ENCODE assay signal across 11 cellular contexts in genomic region chr1:234758851-234759250, GRCh38.
DNase-seq lines count a peak whose midpoint lies in the region; TF ChIP-seq lines count a peak whose summit lies in the region.
"Had no signal": no experiment of that assay in that cellular context is flagged by ENCODE, and none has a peak within 500 bp of the region (broad histone marks: within the 10 kb centered on the region; RNA-seq: fewer than 3 reads in every experiment).

No MANE protein-coding gene starts in this region.

- peak overlapping the region; percentile 23 to 83 for H3K18ac ChIP-seq in mesenchymal stem cell (ENCODE audit: low read depth in 1 of 2, low read length in 2 of 2)

- no peak overlapping the region for H3K14ac ChIP-seq in mesenchymal stem cell (ENCODE audit: low read length in 2 of 2)

- peaks cover 12% of the 10 kb centered on the region for H3K4me1 ChIP-seq in mesenchymal stem cell (ENCODE audit: control insufficient read depth, insufficient read depth, low read depth, low read length)

- no peaks in the 10 kb centered on the region for H3K79me1 ChIP-seq in mesenchymal stem cell (replicated peaks; ENCODE audit: low read length, poor library complexity, severe bottlenecking)

- peak overlapping the region in 1 of 2 experiments; percentile 28 for H3K4ac ChIP-seq in mesenchymal stem cell (ENCODE audit: low read depth in 1 of 2, low read length in 2 of 2)

- H3K27ac ChIP-seq in mesenchymal stem cell (ENCODE audit: low read length, poor library complexity, severe bottlenecking), result no peak overlapping the region
- H3K27ac ChIP-seq: C4-2B had no signal

- peak overlapping the region; percentile 34 for H4K91ac ChIP-seq in mesenchymal stem cell (ENCODE audit: low read length)

- H2AFZ ChIP-seq in mesenchymal stem cell (ENCODE audit: low read depth, low read length), result no peak overlapping the region

- no peak for TF ChIP-seq POLR2A in erythroblast (IDR thresholded peaks at IDR 0.05; ENCODE audit: low read length)

- no peak overlapping the region for H2BK15ac ChIP-seq in mesenchymal stem cell (ENCODE audit: low read depth, poor library complexity, severe bottlenecking)

- intact Hi-C loops in head of caudate nucleus (cut with DNase I), result no loop called here

- H3K27me3 ChIP-seq in mesenchymal stem cell (ENCODE audit: control insufficient read depth in 1 of 2, insufficient read depth in 1 of 2, low read length in 2 of 2), result no peaks in the 10 kb centered on the region

- no peaks in the 10 kb centered on the region for H3K36me3 ChIP-seq in mesenchymal stem cell (ENCODE audit: control insufficient read depth in 1 of 2, insufficient read depth in 2 of 2, low read depth in 1 of 2, low read length in 2 of 2)

- H2AK5ac ChIP-seq in mesenchymal stem cell (ENCODE audit: low read length, severe bottlenecking), result no peak overlapping the region

- H2BK5ac ChIP-seq in mesenchymal stem cell (ENCODE audit: low read depth, low read length, poor library complexity, severe bottlenecking), result no peak overlapping the region

- no peak overlapping the region for H3K4me2 ChIP-seq in mesenchymal stem cell (ENCODE audit: low read length, poor library complexity, severe bottlenecking)

- no peak overlapping the region for H3K9ac ChIP-seq in mesenchymal stem cell (ENCODE audit: low read length)

- WGBS in mesenchymal stem cell, result 46% methylated on average over 8 of the region's 11 CpGs

- H3K4me3 ChIP-seq in mesenchymal stem cell (ENCODE audit: insufficient read depth in 1 of 2, low read depth in 1 of 2, low read length in 2 of 2), result no peak overlapping the region

- H3K23ac ChIP-seq in mesenchymal stem cell (ENCODE audit: low read length in 2 of 2), result no peak overlapping the region

- no peaks in the 10 kb centered on the region for H3K9me3 ChIP-seq in mesenchymal stem cell (ENCODE audit: control insufficient read depth, low read length)

- peak overlapping the region; percentile 39 for H2BK120ac ChIP-seq in mesenchymal stem cell (ENCODE audit: low read depth, low read length)

- H4K8ac ChIP-seq in mesenchymal stem cell (ENCODE audit: low read length), result peak overlapping the region; percentile 52

- H2BK12ac ChIP-seq in mesenchymal stem cell (ENCODE audit: low read length in 2 of 2), result peak overlapping the region; percentile 40 to 83

- peak; percentile 34 for DNase-seq in CD1c-positive myeloid dendritic cell (ENCODE audit: extremely low spot score)
- DNase-seq in M059J (ENCODE audit: low read depth), result peak; percentile 45
- DNase-seq in activated effector memory CD4-positive, alpha-beta T cell treated with Interleukin-2 at 50 U/mL for 16 hours, result peak; percentile 26
- DNase-seq in mesenchymal stem cell, result peak; percentile 92
- no peak for DNase-seq in NCI-H2227 treated with DMSO at 0.1 percent for 48 hours (lab: John Stamatoyannopoulos, UW)
- DNase-seq in erythroblast (lab: John Stamatoyannopoulos, UW), result no peak
- DNase-seq in islet precursor cell, result no peak
- DNase-seq in head of caudate nucleus, result no peak
- DNase-seq: NCI-H1694, NCI-H748 treated with DMSO at 0.1 percent for 48 hours had no signal

Comparison
In these comparisons a context has a peak if more than half of its experiments do, and no peak if none do; other contexts are left out.
1. DNase-seq: peak in CD1c-positive myeloid dendritic cell (single experiment), M059J (single experiment), activated effector memory CD4-positive, alpha-beta T cell treated with Interleukin-2 at 50 U/mL for 16 hours (single experiment) and mesenchymal stem cell (single experiment); none in NCI-H2227 treated with DMSO at 0.1 percent for 48 hours (single experiment), erythroblast (0 of 2), islet precursor cell (single experiment) and head of caudate nucleus (0 of 42).